17 cellular contexts compared by ENCODE assay signal in genomic region chr17:9175700-9176467, GRCh38.
DNase-seq lines count a peak whose midpoint lies in the region; ATAC-seq, FAIRE-seq and TF ChIP-seq lines count a peak whose summit lies in the region.
"Had no signal": no experiment of that assay in that cellular context is flagged by ENCODE, and none has a peak within 500 bp of the region (broad histone marks: within the 10 kb centered on the region; RNA-seq: fewer than 3 reads in every experiment).

No MANE protein-coding gene starts in this region.

- ATAC-seq in activated T-helper 17 cell treated with anti-CD3 and anti-CD28 coated beads, Interleukin-2, amount 50 U/mL, for 72 hours (replicated peaks) = peak; percentile 63
- peak; percentile 45 for ATAC-seq in stimulated activated effector memory CD8-positive, alpha-beta T cell treated with anti-CD3 and anti-CD28 coated beads, Interleukin-12 subunit alpha, Interleukin-12 subunit beta, amount 100 ng/mL, for 72 hours
- ATAC-seq: HCT116 had no signal

- no peaks in the 10 kb centered on the region for H3K9me3 Mint-ChIP-seq in activated T-helper 17 cell treated with anti-CD3 and anti-CD28 coated beads, Interleukin-2, amount 50 U/mL, for 72 hours
- H3K9me3 Mint-ChIP-seq in stimulated activated effector memory CD8-positive, alpha-beta T cell treated with anti-CD3 and anti-CD28 coated beads, Interleukin-12 subunit alpha, Interleukin-12 subunit beta, amount 100 ng/mL, for 72 hours = no peaks in the 10 kb centered on the region
- peaks cover 6% of the 10 kb centered on the region for H3K9me3 Mint-ChIP-seq in glutamatergic neuron (ENCODE audit: unreplicated experiment)

- peaks cover 13% of the 10 kb centered on the region for H3K4me1 Mint-ChIP-seq in activated T-helper 17 cell treated with anti-CD3 and anti-CD28 coated beads, Interleukin-2, amount 50 U/mL, for 72 hours
- no peaks in the 10 kb centered on the region for H3K4me1 Mint-ChIP-seq in stimulated activated effector memory CD8-positive, alpha-beta T cell treated with anti-CD3 and anti-CD28 coated beads, Interleukin-12 subunit alpha, Interleukin-12 subunit beta, amount 100 ng/mL, for 72 hours
- H3K4me1 Mint-ChIP-seq in glutamatergic neuron (ENCODE audit: low read depth, unreplicated experiment) = no peaks in the 10 kb centered on the region

- H3K4me3 Mint-ChIP-seq in activated T-helper 17 cell treated with anti-CD3 and anti-CD28 coated beads, Interleukin-2, amount 50 U/mL, for 72 hours = no peak overlapping the region
- no peak overlapping the region for H3K4me3 Mint-ChIP-seq in stimulated activated effector memory CD8-positive, alpha-beta T cell treated with anti-CD3 and anti-CD28 coated beads, Interleukin-12 subunit alpha, Interleukin-12 subunit beta, amount 100 ng/mL, for 72 hours
- H3K4me3 Mint-ChIP-seq in glutamatergic neuron (ENCODE audit: unreplicated experiment) = no peak overlapping the region

- TF ChIP-seq CTCF in kidney (IDR thresholded peaks at IDR 0.05; ENCODE audit: borderline replicate concordance, extremely low read depth, insufficient read depth) = no peak
- TF ChIP-seq CTCF in glutamatergic neuron (IDR thresholded peaks at IDR 0.05; ENCODE audit: partially characterized antibody, unreplicated experiment) = no peak

- in situ Hi-C loops in G401 (cut with HindIII; ENCODE audit: low sequenced_read_pairs) = no loop called here

- no peaks in the 10 kb centered on the region for H3K36me3 ChIP-seq in kidney (ENCODE audit: control insufficient read depth in 1 of 2, insufficient read depth in 2 of 2, low read length in 2 of 2)

- H3K9ac ChIP-seq in kidney (ENCODE audit: low read length in 2 of 2) = no peak overlapping the region

- H3K4me3 ChIP-seq in kidney (ENCODE audit: low read length in 2 of 2) = no peak overlapping the region

- peaks cover 0 to 3% of the 10 kb centered on the region in 2 donors for H3K9me3 ChIP-seq in kidney (ENCODE audit: control insufficient read depth in 1 of 2, low read length in 2 of 2)

- H3K36me3 Mint-ChIP-seq in activated T-helper 17 cell treated with anti-CD3 and anti-CD28 coated beads, Interleukin-2, amount 50 U/mL, for 72 hours (ENCODE audit: low read depth) = no peaks in the 10 kb centered on the region
- no peaks in the 10 kb centered on the region for H3K36me3 Mint-ChIP-seq in stimulated activated effector memory CD8-positive, alpha-beta T cell treated with anti-CD3 and anti-CD28 coated beads, Interleukin-12 subunit alpha, Interleukin-12 subunit beta, amount 100 ng/mL, for 72 hours
- peaks cover 4% of the 10 kb centered on the region for H3K36me3 Mint-ChIP-seq in glutamatergic neuron (ENCODE audit: unreplicated experiment)

- FAIRE-seq in kidney (lab: Jason Lieb, UNC) = no peak
- FAIRE-seq: GM12891, GM19239 had no signal

- H3K27ac Mint-ChIP-seq in activated T-helper 17 cell treated with anti-CD3 and anti-CD28 coated beads, Interleukin-2, amount 50 U/mL, for 72 hours = no peak overlapping the region
- H3K27ac Mint-ChIP-seq in stimulated activated effector memory CD8-positive, alpha-beta T cell treated with anti-CD3 and anti-CD28 coated beads, Interleukin-12 subunit alpha, Interleukin-12 subunit beta, amount 100 ng/mL, for 72 hours = no peak overlapping the region
- H3K27ac Mint-ChIP-seq in glutamatergic neuron (ENCODE audit: unreplicated experiment) = no peak overlapping the region

- intact Hi-C loops in kidney (cut with DNase I) = no loop called here

- peaks cover 7% of the 10 kb centered on the region for H3K27me3 Mint-ChIP-seq in activated T-helper 17 cell treated with anti-CD3 and anti-CD28 coated beads, Interleukin-2, amount 50 U/mL, for 72 hours
- no peaks in the 10 kb centered on the region for H3K27me3 Mint-ChIP-seq in glutamatergic neuron (ENCODE audit: unreplicated experiment)

- no peak overlapping the region for H3K27ac ChIP-seq in kidney (ENCODE audit: low read depth in 2 of 2, low read length in 2 of 2)
- H3K27ac ChIP-seq: HL-60 had no signal

- DNase-seq in activated T-cell treated with anti-CD3 and anti-CD28 coated beads for 48 hours (ENCODE audit: low read depth) (peak; percentile 4), activated T-cell treated with anti-CD3 and anti-CD28 coated beads for 4 hours (no peak), kidney (peak; percentile 22), G401 (ENCODE audit: low spot score) (no peak), glutamatergic neuron (no peak)
- no peak for DNase-seq in stimulated activated effector memory CD8-positive, alpha-beta T cell treated with anti-CD3 and anti-CD28 coated beads, Interleukin-12 subunit alpha, Interleukin-12 subunit beta, amount 100 ng/mL, for 72 hours (ENCODE audit: low spot score in 2 of 2)
- DNase-seq in activated naive CD4-positive, alpha-beta T cell treated with anti-CD3 and anti-CD28 coated beads, Interleukin-2, amount 50 U/mL, for 16 hours = no peak
- DNase-seq: AML-193, Calu3, NCI-H1436 treated with DMSO at 0.1 percent for 48 hours, NCI-H226, NCI-H69 had no signal

- no peaks in the 10 kb centered on the region for H3K4me1 ChIP-seq in kidney (ENCODE audit: control insufficient read depth in 1 of 2, insufficient read depth in 1 of 2, low read depth in 1 of 2, low read length in 2 of 2)

Comparison
In these comparisons a context has a peak if more than half of its experiments do, and no peak if none do; other contexts are left out.
1. DNase-seq: peak in activated T-cell treated with anti-CD3 and anti-CD28 coated beads for 48 hours (single experiment) and kidney (single experiment); none in activated T-cell treated with anti-CD3 and anti-CD28 coated beads for 4 hours (single experiment), stimulated activated effector memory CD8-positive, alpha-beta T cell treated with anti-CD3 and anti-CD28 coated beads, Interleukin-12 subunit alpha, Interleukin-12 subunit beta, amount 100 ng/mL, for 72 hours (0 of 2), activated naive CD4-positive, alpha-beta T cell treated with anti-CD3 and anti-CD28 coated beads, Interleukin-2, amount 50 U/mL, for 16 hours (single experiment), G401 (single experiment) and glutamatergic neuron (single experiment).